In the genomic region with DNA sequence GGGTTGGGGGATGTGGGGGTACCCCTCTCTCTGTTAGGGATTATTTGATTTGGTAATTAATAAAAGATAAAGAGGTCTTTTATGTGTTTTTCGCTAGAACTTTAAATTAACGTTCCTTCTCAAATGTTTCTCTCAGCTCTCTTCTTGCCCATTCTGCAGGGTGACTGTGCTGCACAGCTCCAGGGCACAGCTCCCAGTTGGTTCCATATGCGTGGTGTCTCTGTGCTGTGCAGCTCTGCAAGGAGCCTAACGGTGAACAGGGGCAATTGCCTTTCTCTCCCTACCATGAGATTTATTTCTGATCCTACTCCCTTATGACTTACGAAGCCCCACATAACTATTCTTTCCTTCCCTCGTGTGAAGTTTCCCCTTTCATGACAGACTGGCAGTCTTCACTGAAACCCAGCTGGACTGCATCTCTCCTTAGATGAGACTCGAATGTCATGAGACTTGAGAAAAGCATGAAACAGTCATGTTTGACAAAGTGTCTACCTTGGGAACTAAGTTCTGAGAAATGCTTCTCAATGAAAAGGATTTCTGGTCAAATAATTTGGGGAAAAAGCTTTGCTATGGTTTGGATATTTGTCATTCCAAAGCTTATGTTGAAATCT, we compare ENCODE assay signal across 1 cellular context.
TF ChIP-seq lines count a peak whose summit lies in the region.

No MANE protein-coding gene starts in this region.

TF ChIP-seq in GM23338, 12 proteins besides CTCF, POLR2A, EP300 and RAD21:
- TF ChIP-seq NANOG (IDR thresholded peaks at IDR 0.05; ENCODE audit: borderline replicate concordance) (no peak), ZNF331 (CRISPR knock-in tag; IDR thresholded peaks at IDR 0.05; ENCODE audit: low read depth) (no peak), STAT1 (IDR thresholded peaks at IDR 0.05; ENCODE audit: unreplicated experiment) (no peak), JUNB (IDR thresholded peaks at IDR 0.05; ENCODE audit: unreplicated experiment) (no peak), EZH2 (IDR thresholded peaks at IDR 0.05; ENCODE audit: low read depth, unreplicated experiment) (no peak), CREB1 (CRISPR knock-in tag; IDR thresholded peaks at IDR 0.05; ENCODE audit: low read depth) (no peak), POLR2AphosphoS5 (IDR thresholded peaks at IDR 0.05; ENCODE audit: low read depth) (no peak), ZNF114 (CRISPR knock-in tag; IDR thresholded peaks at IDR 0.05) (no peak), EZH2phosphoT487 (IDR thresholded peaks at IDR 0.05; ENCODE audit: unreplicated experiment) (no peak)
- TF ChIP-seq, protein P1, sequence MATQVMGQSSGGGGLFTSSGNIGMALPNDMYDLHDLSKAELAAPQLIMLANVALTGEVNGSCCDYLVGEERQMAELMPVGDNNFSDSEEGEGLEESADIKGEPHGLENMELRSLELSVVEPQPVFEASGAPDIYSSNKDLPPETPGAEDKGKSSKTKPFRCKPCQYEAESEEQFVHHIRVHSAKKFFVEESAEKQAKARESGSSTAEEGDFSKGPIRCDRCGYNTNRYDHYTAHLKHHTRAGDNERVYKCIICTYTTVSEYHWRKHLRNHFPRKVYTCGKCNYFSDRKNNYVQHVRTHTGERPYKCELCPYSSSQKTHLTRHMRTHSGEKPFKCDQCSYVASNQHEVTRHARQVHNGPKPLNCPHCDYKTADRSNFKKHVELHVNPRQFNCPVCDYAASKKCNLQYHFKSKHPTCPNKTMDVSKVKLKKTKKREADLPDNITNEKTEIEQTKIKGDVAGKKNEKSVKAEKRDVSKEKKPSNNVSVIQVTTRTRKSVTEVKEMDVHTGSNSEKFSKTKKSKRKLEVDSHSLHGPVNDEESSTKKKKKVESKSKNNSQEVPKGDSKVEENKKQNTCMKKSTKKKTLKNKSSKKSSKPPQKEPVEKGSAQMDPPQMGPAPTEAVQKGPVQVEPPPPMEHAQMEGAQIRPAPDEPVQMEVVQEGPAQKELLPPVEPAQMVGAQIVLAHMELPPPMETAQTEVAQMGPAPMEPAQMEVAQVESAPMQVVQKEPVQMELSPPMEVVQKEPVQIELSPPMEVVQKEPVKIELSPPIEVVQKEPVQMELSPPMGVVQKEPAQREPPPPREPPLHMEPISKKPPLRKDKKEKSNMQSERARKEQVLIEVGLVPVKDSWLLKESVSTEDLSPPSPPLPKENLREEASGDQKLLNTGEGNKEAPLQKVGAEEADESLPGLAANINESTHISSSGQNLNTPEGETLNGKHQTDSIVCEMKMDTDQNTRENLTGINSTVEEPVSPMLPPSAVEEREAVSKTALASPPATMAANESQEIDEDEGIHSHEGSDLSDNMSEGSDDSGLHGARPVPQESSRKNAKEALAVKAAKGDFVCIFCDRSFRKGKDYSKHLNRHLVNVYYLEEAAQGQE (IDR thresholded peaks at IDR 0.05; ENCODE audit: unreplicated experiment) = no peak
- TF ChIP-seq, protein P2, sequence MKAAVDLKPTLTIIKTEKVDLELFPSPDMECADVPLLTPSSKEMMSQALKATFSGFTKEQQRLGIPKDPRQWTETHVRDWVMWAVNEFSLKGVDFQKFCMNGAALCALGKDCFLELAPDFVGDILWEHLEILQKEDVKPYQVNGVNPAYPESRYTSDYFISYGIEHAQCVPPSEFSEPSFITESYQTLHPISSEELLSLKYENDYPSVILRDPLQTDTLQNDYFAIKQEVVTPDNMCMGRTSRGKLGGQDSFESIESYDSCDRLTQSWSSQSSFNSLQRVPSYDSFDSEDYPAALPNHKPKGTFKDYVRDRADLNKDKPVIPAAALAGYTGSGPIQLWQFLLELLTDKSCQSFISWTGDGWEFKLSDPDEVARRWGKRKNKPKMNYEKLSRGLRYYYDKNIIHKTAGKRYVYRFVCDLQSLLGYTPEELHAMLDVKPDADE (IDR thresholded peaks at IDR 0.05) = no peak
- TF ChIP-seq, protein P3, sequence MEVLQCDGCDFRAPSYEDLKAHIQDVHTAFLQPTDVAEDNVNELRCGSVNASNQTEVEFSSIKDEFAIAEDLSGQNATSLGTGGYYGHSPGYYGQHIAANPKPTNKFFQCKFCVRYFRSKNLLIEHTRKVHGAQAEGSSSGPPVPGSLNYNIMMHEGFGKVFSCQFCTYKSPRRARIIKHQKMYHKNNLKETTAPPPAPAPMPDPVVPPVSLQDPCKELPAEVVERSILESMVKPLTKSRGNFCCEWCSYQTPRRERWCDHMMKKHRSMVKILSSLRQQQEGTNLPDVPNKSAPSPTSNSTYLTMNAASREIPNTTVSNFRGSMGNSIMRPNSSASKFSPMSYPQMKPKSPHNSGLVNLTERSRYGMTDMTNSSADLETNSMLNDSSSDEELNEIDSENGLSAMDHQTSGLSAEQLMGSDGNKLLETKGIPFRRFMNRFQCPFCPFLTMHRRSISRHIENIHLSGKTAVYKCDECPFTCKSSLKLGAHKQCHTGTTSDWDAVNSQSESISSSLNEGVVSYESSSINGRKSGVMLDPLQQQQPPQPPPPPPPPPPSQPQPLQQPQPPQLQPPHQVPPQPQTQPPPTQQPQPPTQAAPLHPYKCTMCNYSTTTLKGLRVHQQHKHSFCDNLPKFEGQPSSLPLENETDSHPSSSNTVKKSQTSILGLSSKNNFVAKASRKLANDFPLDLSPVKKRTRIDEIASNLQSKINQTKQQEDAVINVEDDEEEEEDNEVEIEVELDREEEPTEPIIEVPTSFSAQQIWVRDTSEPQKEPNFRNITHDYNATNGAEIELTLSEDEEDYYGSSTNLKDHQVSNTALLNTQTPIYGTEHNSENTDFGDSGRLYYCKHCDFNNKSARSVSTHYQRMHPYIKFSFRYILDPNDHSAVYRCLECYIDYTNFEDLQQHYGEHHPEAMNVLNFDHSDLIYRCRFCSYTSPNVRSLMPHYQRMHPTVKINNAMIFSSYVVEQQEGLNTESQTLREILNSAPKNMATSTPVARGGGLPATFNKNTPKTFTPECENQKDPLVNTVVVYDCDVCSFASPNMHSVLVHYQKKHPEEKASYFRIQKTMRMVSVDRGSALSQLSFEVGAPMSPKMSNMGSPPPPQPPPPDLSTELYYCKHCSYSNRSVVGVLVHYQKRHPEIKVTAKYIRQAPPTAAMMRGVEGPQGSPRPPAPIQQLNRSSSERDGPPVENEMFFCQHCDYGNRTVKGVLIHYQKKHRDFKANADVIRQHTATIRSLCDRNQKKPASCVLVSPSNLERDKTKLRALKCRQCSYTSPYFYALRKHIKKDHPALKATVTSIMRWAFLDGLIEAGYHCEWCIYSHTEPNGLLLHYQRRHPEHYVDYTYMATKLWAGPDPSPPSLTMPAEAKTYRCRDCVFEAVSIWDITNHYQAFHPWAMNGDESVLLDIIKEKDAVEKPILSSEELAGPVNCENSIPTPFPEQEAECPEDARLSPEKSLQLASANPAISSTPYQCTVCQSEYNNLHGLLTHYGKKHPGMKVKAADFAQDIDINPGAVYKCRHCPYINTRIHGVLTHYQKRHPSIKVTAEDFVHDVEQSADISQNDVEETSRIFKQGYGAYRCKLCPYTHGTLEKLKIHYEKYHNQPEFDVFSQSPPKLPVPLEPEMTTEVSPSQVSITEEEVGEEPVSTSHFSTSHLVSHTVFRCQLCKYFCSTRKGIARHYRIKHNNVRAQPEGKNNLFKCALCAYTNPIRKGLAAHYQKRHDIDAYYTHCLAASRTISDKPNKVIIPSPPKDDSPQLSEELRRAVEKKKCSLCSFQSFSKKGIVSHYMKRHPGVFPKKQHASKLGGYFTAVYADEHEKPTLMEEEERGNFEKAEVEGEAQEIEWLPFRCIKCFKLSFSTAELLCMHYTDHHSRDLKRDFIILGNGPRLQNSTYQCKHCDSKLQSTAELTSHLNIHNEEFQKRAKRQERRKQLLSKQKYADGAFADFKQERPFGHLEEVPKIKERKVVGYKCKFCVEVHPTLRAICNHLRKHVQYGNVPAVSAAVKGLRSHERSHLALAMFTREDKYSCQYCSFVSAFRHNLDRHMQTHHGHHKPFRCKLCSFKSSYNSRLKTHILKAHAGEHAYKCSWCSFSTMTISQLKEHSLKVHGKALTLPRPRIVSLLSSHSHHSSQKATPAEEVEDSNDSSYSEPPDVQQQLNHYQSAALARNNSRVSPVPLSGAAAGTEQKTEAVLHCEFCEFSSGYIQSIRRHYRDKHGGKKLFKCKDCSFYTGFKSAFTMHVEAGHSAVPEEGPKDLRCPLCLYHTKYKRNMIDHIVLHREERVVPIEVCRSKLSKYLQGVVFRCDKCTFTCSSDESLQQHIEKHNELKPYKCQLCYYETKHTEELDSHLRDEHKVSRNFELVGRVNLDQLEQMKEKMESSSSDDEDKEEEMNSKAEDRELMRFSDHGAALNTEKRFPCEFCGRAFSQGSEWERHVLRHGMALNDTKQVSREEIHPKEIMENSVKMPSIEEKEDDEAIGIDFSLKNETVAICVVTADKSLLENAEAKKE (CRISPR knock-in tag; IDR thresholded peaks at IDR 0.05) = no peak
